In genomic region chr3:98732239-98733054, GRCh38 we compare ENCODE assay signal across 7 cellular contexts. TPM values are rescaled to one million over a fixed set of nuclear protein-coding genes. Genes with fewer than 3 reads are reported as not detected.
DNase-seq lines count a peak whose midpoint lies in the region; ATAC-seq, FAIRE-seq and TF ChIP-seq lines count a peak whose summit lies in the region.

No MANE protein-coding gene starts in this region.

- H3K27ac ChIP-seq in fibroblast of lung (ENCODE audit: insufficient read depth, low read length) (no peak overlapping the region), muscle layer of colon (ENCODE audit: low read depth, low read length) (no peak overlapping the region)

- TF ChIP-seq EP300 in Ishikawa (IDR thresholded peaks at IDR 0.05; ENCODE audit: borderline replicate concordance), result no peak

- TF ChIP-seq CTCF in fibroblast of lung (conservative IDR thresholded peaks at IDR 0.05 in 1 of 2, IDR thresholded peaks at IDR 0.05 in 1 of 2; ENCODE audit: low read depth in 1 of 2, low read length in 2 of 2), result no peak

- no peaks in the 10 kb centered on the region for H3K27me3 ChIP-seq in fibroblast of lung (ENCODE audit: control insufficient read depth, insufficient read depth, low read length)
- no peaks in the 10 kb centered on the region for H3K27me3 ChIP-seq in muscle layer of colon (ENCODE audit: control insufficient read depth in 1 of 2, insufficient read depth in 2 of 2, low read length in 2 of 2)

- H3K4me1 ChIP-seq in fibroblast of lung (ENCODE audit: control insufficient read depth, extremely low read depth, insufficient read depth, low read length) (no peaks in the 10 kb centered on the region), muscle layer of colon (ENCODE audit: insufficient read depth, low read length) (no peaks in the 10 kb centered on the region)

- no peaks in the 10 kb centered on the region for H3K36me3 ChIP-seq in fibroblast of lung (ENCODE audit: control insufficient read depth, insufficient read depth, low read length)
- H3K36me3 ChIP-seq in muscle layer of colon (ENCODE audit: insufficient read depth, low read length), result no peaks in the 10 kb centered on the region

- peak; percentile 55 for ATAC-seq in GM21528 (IDR thresholded peaks at IDR 0.05; ENCODE audit: low FRiP score, unreplicated experiment)

- DNase-seq in GM03348 (ENCODE audit: low spot score), result peak; percentile 71
- DNase-seq in activated CD4-positive, alpha-beta T cell treated with anti-CD3 and anti-CD28 coated beads, Interleukin-2, amount 50 U/mL, for 48 hours, result peak; percentile 20 to 23
- DNase-seq in fibroblast of lung (ENCODE audit: low read depth in 2 of 2), result peak in 1 of 2 donors; percentile 35
- peak; percentile 82 for DNase-seq in urothelium cell line (ENCODE audit: low spot score)

- H3K9me3 ChIP-seq in fibroblast of lung (ENCODE audit: control insufficient read depth, insufficient read depth, low read depth, low read length) (no peaks in the 10 kb centered on the region), muscle layer of colon (ENCODE audit: low read length) (no peaks in the 10 kb centered on the region)

- H2AFZ ChIP-seq in fibroblast of lung (ENCODE audit: low read length), result peak overlapping the region; percentile 81

- TF ChIP-seq RAD21 in Ishikawa (IDR thresholded peaks at IDR 0.05; ENCODE audit: low read depth), result no peak

- H3K4me2 ChIP-seq in fibroblast of lung (ENCODE audit: extremely low read depth, insufficient read depth, low read length), result peak overlapping the region; percentile 87

- H3K79me2 ChIP-seq in fibroblast of lung (ENCODE audit: control insufficient read depth, insufficient read depth, low read length), result no peaks in the 10 kb centered on the region

- H3K4me3 ChIP-seq in fibroblast of lung (replicated peaks in 1 of 4; ENCODE audit: control extremely low read depth in 1 of 4, insufficient read depth in 1 of 4, low read depth in 3 of 4, low read length in 4 of 4), result peak overlapping the region; percentile 68 to 75 (median 70)
- H3K4me3 ChIP-seq in muscle layer of colon (ENCODE audit: low read depth in 1 of 2, low read length in 2 of 2), result peak overlapping the region; percentile 51 to 63

- FAIRE-seq in urothelium cell line (lab: Jason Lieb, UNC), result no peak

- no peaks in the 10 kb centered on the region for H4K20me1 ChIP-seq in fibroblast of lung (ENCODE audit: control insufficient read depth, extremely low read depth, insufficient read depth, low read length)

- H3K9ac ChIP-seq in fibroblast of lung (ENCODE audit: insufficient read depth, low read length), result peak overlapping the region; percentile 32
- H3K9ac ChIP-seq in muscle layer of colon (ENCODE audit: low read length), result no peak overlapping the region

TF ChIP-seq in Ishikawa, 13 proteins besides CTCF, POLR2A, EP300 and RAD21:
- TF ChIP-seq TEAD4 (IDR thresholded peaks at IDR 0.05), result no peak
- TF ChIP-seq TCF12 (IDR thresholded peaks at IDR 0.05; ENCODE audit: low read depth), result peak; percentile 18; the same call in 1 of the 2 replicates
- TF ChIP-seq YY1 (IDR thresholded peaks at IDR 0.05; ENCODE audit: low read depth), result peak; percentile 27; the same call in 1 of the 2 replicates
- peak; percentile 79; the same call in 1 of the 2 replicates for TF ChIP-seq ZBTB7A (IDR thresholded peaks at IDR 0.05; ENCODE audit: low read depth)

RNA-seq across cellular contexts. Expression of gene ST3GAL6, which starts 30.7 kb away (rescaled TPM):
- total RNA-seq in fibroblast of lung, result 2.6 and 4.1 TPM in 2 replicates
- polyA plus RNA-seq in fibroblast of lung, result 1.7 TPM in 2 replicates
- polyA plus RNA-seq in fibroblast of lung (2012), result 0.48 and 1.1 TPM in 2 replicates
- polyA minus RNA-seq in fibroblast of lung (ENCODE audit: low replicate concordance), result not detected in 2 replicates
